In the genomic region with DNA sequence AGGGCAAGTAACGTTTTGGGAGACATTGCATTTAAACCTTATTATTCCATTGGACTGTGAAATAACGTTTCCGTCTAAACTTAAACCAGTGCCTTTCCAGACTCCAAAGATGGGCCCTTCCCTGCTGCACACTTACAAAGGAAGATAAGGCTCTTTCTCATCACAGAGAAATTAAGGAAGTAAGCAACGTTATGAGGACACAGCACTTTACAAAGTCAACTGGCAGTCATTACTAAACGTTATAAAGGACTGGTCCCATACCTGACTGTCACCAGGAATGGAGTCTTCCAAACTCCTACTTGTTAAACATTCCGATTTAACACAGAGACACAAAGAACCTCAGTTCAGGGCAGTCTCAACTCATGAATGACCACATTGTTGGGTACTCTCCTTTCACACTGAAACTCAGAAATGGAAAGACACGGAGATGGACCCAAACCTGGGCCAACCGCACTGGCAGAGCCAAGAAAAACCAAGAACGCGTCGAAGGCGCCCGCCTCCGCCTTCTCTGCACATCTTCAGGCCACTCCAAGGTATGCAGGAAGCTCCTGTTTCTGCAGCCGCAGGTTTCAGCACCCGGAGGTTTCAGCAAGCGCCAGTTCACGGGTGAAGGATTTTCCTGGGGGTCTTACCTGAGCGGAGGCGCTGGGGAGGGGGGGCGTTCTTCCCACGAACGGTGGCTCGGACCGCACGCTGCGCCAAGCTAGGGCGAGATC, we compare ENCODE assay signal across 8 cellular contexts. TPM values are rescaled to one million over a fixed set of nuclear protein-coding genes. Genes with fewer than 3 reads are reported as not detected.
DNase-seq lines count a peak whose midpoint lies in the region; ATAC-seq and TF ChIP-seq lines count a peak whose summit lies in the region.

No MANE protein-coding gene starts in this region.

- no peak for TF ChIP-seq CTCF in neural crest cell (conservative IDR thresholded peaks at IDR 0.05)

- ATAC-seq in GM21825 (IDR thresholded peaks at IDR 0.05; ENCODE audit: unreplicated experiment): peak; percentile 10

- H3K9me3 Mint-ChIP-seq in neural crest cell: no peaks in the 10 kb centered on the region

- H3K27me3 Mint-ChIP-seq in neural crest cell (ENCODE audit: low read depth): peaks cover 14% of the 10 kb centered on the region

- H3K27ac Mint-ChIP-seq in neural crest cell (ENCODE audit: unreplicated experiment): peak overlapping the region; percentile 91

- H3K4me3 Mint-ChIP-seq in neural crest cell: peak overlapping the region; percentile 97

- H3K4me1 Mint-ChIP-seq in neural crest cell: peaks cover 36% of the 10 kb centered on the region

- peaks cover 5% of the 10 kb centered on the region for H3K36me3 Mint-ChIP-seq in neural crest cell (ENCODE audit: low read depth)

- DNase-seq in NCI-H1417 (lab: John Stamatoyannopoulos, UW) (peak in 2 of 3 experiments; percentile 34 to 85), NCI-H1417 treated with DMSO at 0.1 percent for 48 hours (lab: John Stamatoyannopoulos, UW) (no peak), LHCN-M2 (ENCODE audit: low read depth) (peak; percentile 25), fibroblast of peridontal ligament (ENCODE audit: extremely low read depth) (peak; percentile 30), neural crest cell (ENCODE audit: low read depth, low spot score) (no peak)
- peak; percentile 48 to 56 for DNase-seq in activated CD4-positive, alpha-beta T cell treated with anti-CD3 and anti-CD28 coated beads, Interleukin-2, amount 50 U/mL, for 48 hours
- DNase-seq in effector CD4-positive, alpha-beta T cell: no peak

RNA-seq across cellular contexts. Expression of gene PAPSS1, which starts 0.7 kb away (rescaled TPM):
- total RNA-seq in LHCN-M2 (2014; rRNA removed) (80.1 and 84.2 TPM in 2 replicates), neural crest cell (74.7 and 78.6 TPM in 2 replicates)
- polyA plus RNA-seq in LHCN-M2 (2012): 78.6 TPM

Comparison
In these comparisons a context has a peak if more than half of its experiments do, and no peak if none do; other contexts are left out.
1. DNase-seq: peak in NCI-H1417 (2 of 3), LHCN-M2 (single experiment), activated CD4-positive, alpha-beta T cell treated with anti-CD3 and anti-CD28 coated beads, Interleukin-2, amount 50 U/mL, for 48 hours (2 of 2) and fibroblast of peridontal ligament (single experiment); none in NCI-H1417 treated with DMSO at 0.1 percent for 48 hours (single experiment), neural crest cell (single experiment) and effector CD4-positive, alpha-beta T cell (single experiment).